18 cellular contexts compared by ENCODE assay signal in the genomic region with DNA sequence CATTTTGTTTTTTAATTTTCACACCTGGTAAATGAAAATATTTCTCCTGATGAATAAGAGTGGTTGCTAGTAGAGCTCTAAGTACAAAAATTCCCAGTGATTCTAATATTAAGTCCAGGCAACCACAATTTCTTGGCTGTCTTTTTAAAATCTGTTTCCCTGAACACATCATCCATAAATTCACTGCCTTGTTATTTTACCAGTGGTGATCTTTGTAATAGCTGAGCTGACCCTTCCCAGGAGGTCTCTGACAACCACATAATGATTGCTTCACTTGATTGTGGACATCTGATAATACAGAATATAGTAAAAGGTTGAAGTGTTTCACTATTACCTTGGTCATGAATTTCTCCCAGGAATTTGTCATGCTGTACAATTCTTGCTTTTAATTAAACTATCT.
"Had no signal": no experiment of that assay in that cellular context is flagged by ENCODE, and none has a peak within 500 bp of the region (broad histone marks: within the 10 kb centered on the region; RNA-seq: fewer than 3 reads in every experiment).

No MANE protein-coding gene starts in this region.

- H3K4me3 ChIP-seq: ascending aorta, left ventricle myocardium inferior, pancreas, stomach, tibial artery had no signal

- H3K27ac ChIP-seq: ascending aorta, left ventricle myocardium inferior, pancreas, stomach, tibial artery, VCaP had no signal

- DNase-seq: activated CD4-positive, alpha-beta memory T cell treated with anti-CD3 and anti-CD28 coated beads for 36 hours; activated gamma-delta T cell treated with Interleukin-2 at 50 U/mL for 16 hours; activated naive CD8-positive, alpha-beta T cell treated with anti-CD3 and anti-CD28 coated beads for 36 hours; activated T-cell treated with anti-CD3 and anti-CD28 coated beads, Interleukin-2, amount 50 U/mL, for 72 hours; central memory CD4-positive, alpha-beta T cell; effector memory CD8-positive, alpha-beta T cell; glutamatergic neuron; left ventricle myocardium inferior; mesendoderm; nephron progenitor cell; pancreas; stimulated activated CD4-positive, alpha-beta T cell treated with anti-CD3 and anti-CD28 coated beads, Interleukin-15, amount 100 ng/mL, for 24 hours; stimulated activated CD4-positive, alpha-beta T cell treated with anti-CD3 and anti-CD28 coated beads, Interleukin-4, amount 100 ng/mL, for 4 hours; stomach; T1000; tibial artery had no signal

- H3K36me3 ChIP-seq: ascending aorta, left ventricle myocardium inferior, pancreas, stomach, tibial artery had no signal

- H3K27me3 ChIP-seq: ascending aorta, pancreas, stomach had no signal

- ATAC-seq: activated T-cell treated with anti-CD3 and anti-CD28 coated beads, Interleukin-2, amount 50 U/mL, for 72 hours; effector memory CD8-positive, alpha-beta T cell; pancreas had no signal

- H3K9me3 ChIP-seq: ascending aorta, left ventricle myocardium inferior, pancreas, stomach, tibial artery had no signal

- H3K4me1 ChIP-seq: ascending aorta, left ventricle myocardium inferior, tibial artery had no signal
